ENCODE assay signal across 16 cellular contexts in the genomic region with DNA sequence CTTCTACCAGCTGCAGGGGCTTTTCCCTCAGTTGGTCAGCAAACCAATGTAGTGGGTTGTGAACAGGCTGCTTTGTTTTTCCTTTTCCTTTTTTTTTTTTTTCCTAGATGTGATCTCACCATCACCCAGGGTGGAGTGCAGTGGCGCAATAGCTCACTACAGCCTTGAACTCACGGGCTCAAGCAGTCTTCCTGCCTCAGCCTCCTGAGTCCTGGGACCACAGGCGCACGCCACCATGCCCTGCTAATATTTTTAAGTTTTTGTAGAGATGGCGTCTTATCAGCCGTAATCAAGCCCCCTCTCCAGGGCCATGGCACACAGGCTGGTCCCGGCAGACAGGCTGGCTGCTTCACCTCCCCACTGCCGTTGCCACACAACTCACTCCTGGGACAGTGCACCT. TPM values are rescaled to one million over a fixed set of nuclear protein-coding genes. Genes with fewer than 3 reads are reported as not detected.
DNase-seq lines count a peak whose midpoint lies in the region; TF ChIP-seq lines count a peak whose summit lies in the region.
"Had no signal": no experiment of that assay in that cellular context is flagged by ENCODE, and none has a peak within 500 bp of the region (broad histone marks: within the 10 kb centered on the region; RNA-seq: fewer than 3 reads in every experiment).

No MANE protein-coding gene starts in this region.

- H3K56ac ChIP-seq in H9 (ENCODE audit: insufficient read length, low read depth, low read length): no peak overlapping the region

- H4K12ac ChIP-seq in trophoblast cell (ENCODE audit: low read depth, low read length): peak overlapping the region; percentile 35

- H2BK15ac ChIP-seq in H9 (ENCODE audit: low read depth, low read length): no peak overlapping the region

- peaks cover 21% of the 10 kb centered on the region for H3K27me3 Mint-ChIP-seq in H9 (ENCODE audit: low read depth)
- H3K27me3 Mint-ChIP-seq: activated CD4-positive, alpha-beta memory T cell treated with anti-CD3 and anti-CD28 coated beads, Interleukin-2, amount 10 ng/mL, durations not matched to agents 7 days and 5 days had no signal

- H4K91ac ChIP-seq in trophoblast cell (ENCODE audit: low read depth, low read length) (no peak overlapping the region), H9 (ENCODE audit: insufficient read length, low read depth, low read length) (no peak overlapping the region)

- no peaks in the 10 kb centered on the region for H3K9me3 ChIP-seq in trophoblast cell (ENCODE audit: insufficient read depth, low read depth, low read length)
- no peaks in the 10 kb centered on the region for H3K9me3 ChIP-seq in H9 (ENCODE audit: control insufficient read depth, low read depth, low read length)
- no peaks in the 10 kb centered on the region for H3K9me3 ChIP-seq in BE2C
- H3K9me3 ChIP-seq: SK-N-SH had no signal

- H3K4me1 ChIP-seq in trophoblast cell (ENCODE audit: control insufficient read depth in 1 of 2, insufficient read depth in 2 of 2, low read length in 2 of 2) (peaks cover 19 to 27% of the 10 kb centered on the region in 2 experiments), H9 (ENCODE audit: insufficient read depth, low read length) (0 out of 2 replicates have a peak, but pooled peaks cover 3% of the 10 kb centered on the region), BE2C (no peaks in the 10 kb centered on the region; the same call in none of the 2 replicates)

- no peak overlapping the region for H2BK120ac ChIP-seq in trophoblast cell (ENCODE audit: insufficient read depth, low read length, poor library complexity)
- H2BK120ac ChIP-seq in H9 (ENCODE audit: low read depth, low read length, poor library complexity, severe bottlenecking): no peak overlapping the region

- H3K14ac ChIP-seq in trophoblast cell (ENCODE audit: low read length): peak overlapping the region; percentile 10
- H3K14ac ChIP-seq in H9 (ENCODE audit: insufficient read depth, low read length): no peak overlapping the region

- peaks cover 11 to 21% of the 10 kb centered on the region in 2 experiments for H3K4me1 Mint-ChIP-seq in H9

- no peak overlapping the region for H3T11ph ChIP-seq in H9 (ENCODE audit: low read length)

- H3K9me3 Mint-ChIP-seq in H9: no peaks in the 10 kb centered on the region
- H3K9me3 Mint-ChIP-seq: activated CD4-positive, alpha-beta memory T cell treated with anti-CD3 and anti-CD28 coated beads, Interleukin-2, amount 10 ng/mL, durations not matched to agents 7 days and 5 days had no signal

- H3K27ac Mint-ChIP-seq in H9: peak overlapping the region in 1 of 3 experiments; percentile 82; a peak in 1 of 7 replicates
- H3K27ac Mint-ChIP-seq: activated CD4-positive, alpha-beta memory T cell treated with anti-CD3 and anti-CD28 coated beads, Interleukin-2, amount 10 ng/mL, durations not matched to agents 7 days and 5 days had no signal

- H3K18ac ChIP-seq in trophoblast cell (ENCODE audit: low read length): peak overlapping the region; percentile 44
- no peak overlapping the region for H3K18ac ChIP-seq in H9 (ENCODE audit: insufficient read length, low read depth, low read length)

- H3K23ac ChIP-seq in trophoblast cell (ENCODE audit: low read length): no peak overlapping the region
- no peak overlapping the region for H3K23ac ChIP-seq in H9 (ENCODE audit: insufficient read length, low read depth, low read length)

- peaks cover 16% of the 10 kb centered on the region for H3K79me1 ChIP-seq in trophoblast cell (ENCODE audit: low read length)
- peaks cover 5% of the 10 kb centered on the region for H3K79me1 ChIP-seq in H9 (ENCODE audit: insufficient read depth, low read depth, low read length, poor library complexity, severe bottlenecking)

- no peak overlapping the region for H3K4ac ChIP-seq in trophoblast cell (ENCODE audit: low read depth, low read length)
- H3K4ac ChIP-seq in H9 (ENCODE audit: low read depth, low read length): no peak overlapping the region

- H3K27ac ChIP-seq in trophoblast cell (ENCODE audit: low read depth, low read length): peak overlapping the region; percentile 14
- no peak overlapping the region for H3K27ac ChIP-seq in H9 (ENCODE audit: insufficient read length, low read depth, low read length)

- no peak for TF ChIP-seq POLR2A in NB4 (IDR thresholded peaks at IDR 0.05; ENCODE audit: extremely low read depth, insufficient read length)

- no peak overlapping the region for H2AK5ac ChIP-seq in trophoblast cell (ENCODE audit: low read length)
- no peak overlapping the region for H2AK5ac ChIP-seq in H9 (ENCODE audit: insufficient read length, low read length)

- H3K27me3 ChIP-seq in trophoblast cell (ENCODE audit: insufficient read depth, low read length): no peaks in the 10 kb centered on the region
- H3K27me3 ChIP-seq in H9 (ENCODE audit: insufficient read depth, low read length): peaks cover 5% of the 10 kb centered on the region; the same call in 1 of the 2 replicates
- H3K27me3 ChIP-seq in BE2C: no peaks in the 10 kb centered on the region

- H2BK12ac ChIP-seq in trophoblast cell (ENCODE audit: low read length) (peak overlapping the region; percentile 22), H9 (ENCODE audit: insufficient read length, low read depth, low read length) (no peak overlapping the region)

- no peak overlapping the region for H4K5ac ChIP-seq in H9 (ENCODE audit: insufficient read length, low read depth, low read length)

- no peaks in the 10 kb centered on the region for H4K20me1 ChIP-seq in H9 (ENCODE audit: control insufficient read depth, insufficient read depth, insufficient read length)

- H3K4me2 ChIP-seq in trophoblast cell (ENCODE audit: low read length) (no peak overlapping the region), H9 (ENCODE audit: insufficient read depth, insufficient read length, low read length) (no peak overlapping the region)
- H3K4me2 ChIP-seq: SK-N-SH had no signal

- H3K36me3 ChIP-seq in trophoblast cell (ENCODE audit: control insufficient read depth in 1 of 2, insufficient read depth in 2 of 2, low read length in 2 of 2): peaks cover 39% of the 10 kb centered on the region in 2 experiments
- H3K36me3 ChIP-seq in BE2C: peaks cover 5% of the 10 kb centered on the region

- H2AFZ ChIP-seq in trophoblast cell (ENCODE audit: insufficient read depth, low read length, poor library complexity): no peak overlapping the region
- no peak overlapping the region for H2AFZ ChIP-seq in H9 (ENCODE audit: low read length)

- no peak overlapping the region for H3K9ac ChIP-seq in trophoblast cell (ENCODE audit: low read length)
- no peak overlapping the region for H3K9ac ChIP-seq in H9 (ENCODE audit: extremely low read depth, insufficient read length, low read length)
- H3K9ac ChIP-seq: SK-N-SH had no signal

- DNase-seq in HCEC 1CT: peak; percentile 26
- DNase-seq in NB4 (ENCODE audit: low read depth): peak; percentile 38
- peak; percentile 66 for DNase-seq in epithelial cell of esophagus (ENCODE audit: low read depth)
- peak in 1 of 2 donors; percentile 25 for DNase-seq in trophoblast cell
- DNase-seq in H9: no peak
- no peak for DNase-seq in NOMO-1 treated with DMSO at 0.1 percent for 48 hours (lab: John Stamatoyannopoulos, UW; ENCODE audit: unreplicated experiment)
- no peak for DNase-seq in BE2C
- no peak for DNase-seq in NCI-H2196 (lab: John Stamatoyannopoulos, UW; ENCODE audit: unreplicated experiment)
- DNase-seq: activated CD4-positive, alpha-beta memory T cell treated with anti-CD3 and anti-CD28 coated beads, Interleukin-2, amount 10 ng/mL, durations not matched to agents 7 days and 5 days; activated gamma-delta T cell; islet precursor cell; NCI-H1417 treated with DMSO at 0.1 percent for 48 hours; NCI-H446 treated with DMSO at 0.1 percent for 48 hours; SK-N-SH had no signal

- peaks cover 19% of the 10 kb centered on the region for H3K79me2 ChIP-seq in trophoblast cell (ENCODE audit: control insufficient read depth, insufficient read depth, low read length, poor library complexity)
- peaks cover 8% of the 10 kb centered on the region for H3K79me2 ChIP-seq in H9 (ENCODE audit: insufficient read depth, low read length)

- no peak overlapping the region for H2BK20ac ChIP-seq in H9 (ENCODE audit: low read depth, low read length, poor library complexity, severe bottlenecking)

- no peak for TF ChIP-seq CTCF in NB4 (IDR thresholded peaks at IDR 0.05; ENCODE audit: low read depth, low read length)
- no peak for TF ChIP-seq CTCF in epithelial cell of esophagus (IDR thresholded peaks at IDR 0.05; ENCODE audit: insufficient read depth, low read depth, low read length, missing control alignments)
- TF ChIP-seq CTCF in H9 (conservative IDR thresholded peaks at IDR 0.05): no peak
- TF ChIP-seq CTCF in BE2C (IDR thresholded peaks at IDR 0.05; ENCODE audit: low read depth, low read length): no peak

- H2BK5ac ChIP-seq in trophoblast cell (ENCODE audit: low read depth, low read length, poor library complexity): no peak overlapping the region
- H2BK5ac ChIP-seq in H9 (ENCODE audit: insufficient read length, low read length): no peak overlapping the region

- no peak overlapping the region for H4K8ac ChIP-seq in trophoblast cell (ENCODE audit: low read depth, low read length)
- H4K8ac ChIP-seq in H9 (replicated peaks; ENCODE audit: insufficient read length, low read depth, low read length): no peak overlapping the region

- H3K36me3 Mint-ChIP-seq in H9 (ENCODE audit: insufficient read depth in 1 of 3, low read depth in 3 of 3): peaks cover 5 to 13% (median 6%) of the 10 kb centered on the region in 3 experiments; a peak in 6 of 7 replicates

- no peak overlapping the region for H3K4me3 Mint-ChIP-seq in H9
- H3K4me3 Mint-ChIP-seq: CD14-positive monocyte had no signal

- WGBS in trophoblast cell (ENCODE audit: extremely low coverage, insufficient coverage, insufficient read length): no CpG with 5 or more reads among the region's 8 CpGs
- WGBS in H9 (ENCODE audit: extremely low coverage, insufficient read length, low lambda C conversion rate): no CpG with 5 or more reads among the region's 8 CpGs

- H3K4me3 ChIP-seq in NB4 (ENCODE audit: low read depth, low read length) (no peak overlapping the region), epithelial cell of esophagus (ENCODE audit: low read length) (no peak overlapping the region), trophoblast cell (ENCODE audit: low read depth, low read length) (no peak overlapping the region), BE2C (ENCODE audit: low read depth, low read length) (no peak overlapping the region)

- peaks cover 15% of the 10 kb centered on the region for H3K23me2 ChIP-seq in H9 (ENCODE audit: insufficient read length, low read depth, low read length, poor library complexity, severe bottlenecking)

RNA-seq across cellular contexts. Expression of gene TRIM11, which starts 3.4 kb away (rescaled TPM):
- polyA plus RNA-seq in trophoblast cell (2013): 31.1 and 32.5 TPM in 2 replicates
- 38.1 and 41.4 TPM in 2 replicates for total RNA-seq in H9 (2021)
- polyA plus RNA-seq in BE2C (2012; ENCODE audit: insufficient read depth, insufficient read length, low read depth): 76.0 TPM

RNA-seq across cellular contexts. Expression of gene TRIM17, which starts 6.6 kb away (rescaled TPM):
- 10.5 and 10.6 TPM in 2 replicates for polyA plus RNA-seq in trophoblast cell (2013)
- total RNA-seq in H9 (2021): 2.8 TPM in 2 replicates
- 2.7 TPM for polyA plus RNA-seq in BE2C (2012; ENCODE audit: insufficient read depth, insufficient read length, low read depth)
- total RNA-seq: glomerular endothelial cell had no signal
- polyA plus RNA-seq: CD14-positive monocyte had no signal

Comparison
In these comparisons a context has a peak if more than half of its experiments do, and no peak if none do; other contexts are left out.
1. DNase-seq: peak in HCEC 1CT (single experiment), NB4 (single experiment) and epithelial cell of esophagus (single experiment); none in H9 (single experiment), NOMO-1 treated with DMSO at 0.1 percent for 48 hours (single experiment), BE2C (single experiment) and NCI-H2196 (single experiment).